In the genomic region with DNA sequence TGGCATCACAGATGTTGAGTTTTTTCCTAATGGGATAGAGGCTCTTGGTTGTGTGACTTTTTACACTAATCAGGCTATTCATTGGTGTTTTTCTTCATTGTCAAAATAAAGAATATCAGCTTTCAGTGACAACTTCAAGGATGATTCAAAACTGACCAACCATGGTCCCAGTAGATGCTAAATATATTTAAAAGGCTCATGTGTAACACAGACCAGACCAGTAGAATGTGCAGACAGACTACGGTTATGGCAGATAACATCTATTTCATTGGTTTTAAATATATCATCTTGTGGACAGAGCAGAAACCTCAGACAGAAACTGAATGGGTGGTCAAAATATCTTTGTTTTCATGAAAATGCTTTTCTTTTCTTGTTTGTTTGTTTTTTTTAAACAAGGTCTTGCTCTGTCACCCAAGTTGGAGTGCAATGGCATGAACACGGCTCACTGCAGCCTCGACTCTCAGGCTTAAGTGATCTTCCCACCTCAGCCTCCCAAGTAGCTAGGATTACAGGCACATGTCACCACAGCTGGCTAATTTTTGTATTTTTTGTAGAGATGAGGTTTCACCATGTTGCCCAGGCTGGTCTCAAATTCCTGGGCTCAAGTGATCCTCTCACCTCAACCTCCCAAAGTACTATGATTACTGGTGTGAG, we compare ENCODE assay signal across 31 cellular contexts.
"Had no signal": no experiment of that assay in that cellular context is flagged by ENCODE, and none has a peak within 500 bp of the region (broad histone marks: within the 10 kb centered on the region; RNA-seq: fewer than 3 reads in every experiment).

No MANE protein-coding gene starts in this region.

- H3K4me1 ChIP-seq: Peyer's patch had no signal

- H3K27me3 Mint-ChIP-seq: activated naive CD8-positive, alpha-beta T cell; brain; T-cell had no signal

- H3K27ac ChIP-seq: cardiac muscle cell, Peyer's patch, RWPE1, SJCRH30, VCaP had no signal

- H3K27me3 ChIP-seq: cardiac muscle cell, MG63, Peyer's patch, SJCRH30 had no signal

- H3K36me3 ChIP-seq: cardiac muscle cell, MG63, Peyer's patch, SJCRH30 had no signal

- H3K36me3 Mint-ChIP-seq: activated CD4-positive, alpha-beta memory T cell treated with anti-CD3 and anti-CD28 coated beads for 36 hours; brain; T-cell had no signal

- DNase-seq: activated CD4-positive, alpha-beta memory T cell treated with anti-CD3 and anti-CD28 coated beads for 36 hours; activated CD4-positive, alpha-beta T cell treated with anti-CD3 and anti-CD28 coated beads, Interleukin-2, amount 10 ng/mL, durations not matched to agents 7 days and 5 days; activated CD4-positive, CD25-positive, alpha-beta regulatory T cell; activated CD8-positive, alpha-beta memory T cell treated with anti-CD3 and anti-CD28 coated beads for 24 hours; activated effector memory CD4-positive, alpha-beta T cell treated with anti-CD3 and anti-CD28 coated beads, Interleukin-2, amount 50 U/mL, for 16 hours; activated naive CD4-positive, alpha-beta T cell treated with Interleukin-2 at 50 U/mL for 16 hours; activated T-cell treated with anti-CD3 and anti-CD28 coated beads, Interleukin-2, amount 50 U/mL, for 4 hours; amygdala; MG63; MV-4-11; NCI-H1092 treated with DMSO at 0.1 percent for 48 hours; NCI-H1417 treated with DMSO at 0.1 percent for 48 hours; NCI-H1694; NCI-H2029; NCI-H2107; NCI-H2171 treated with DMSO at 0.1 percent for 48 hours; NCI-H226; NCI-H526; NCI-H774; NK-92 treated with Interleukin-12 subunit alpha and Interleukin-12 subunit beta, amount 100 ng/mL, for 24 hours; OCI-M1; Peyer's patch; Right ventricle myocardium superior; SJCRH30; T-cell; T-helper 2 cell had no signal

- H3K9me3 ChIP-seq: MG63, Peyer's patch had no signal

- H3K4me3 ChIP-seq: cardiac muscle cell, MG63, Peyer's patch, SJCRH30 had no signal

- H3K9me3 Mint-ChIP-seq: activated CD4-positive, alpha-beta memory T cell treated with anti-CD3 and anti-CD28 coated beads for 36 hours; activated T-cell treated with anti-CD3 and anti-CD28 coated beads, Interleukin-2, amount 50 U/mL, for 4 hours; T-cell had no signal

- H3K4me3 Mint-ChIP-seq: activated CD4-positive, alpha-beta memory T cell treated with anti-CD3 and anti-CD28 coated beads for 36 hours; activated CD4-positive, alpha-beta T cell treated with anti-CD3 and anti-CD28 coated beads, Interleukin-2, amount 10 ng/mL, durations not matched to agents 7 days and 5 days; activated naive CD8-positive, alpha-beta T cell; activated T-cell treated with anti-CD3 and anti-CD28 coated beads, Interleukin-2, amount 50 U/mL, for 4 hours; brain; T-cell had no signal

- H3K27ac Mint-ChIP-seq: activated CD4-positive, alpha-beta memory T cell treated with anti-CD3 and anti-CD28 coated beads for 36 hours; activated CD4-positive, alpha-beta T cell treated with anti-CD3 and anti-CD28 coated beads, Interleukin-2, amount 10 ng/mL, durations not matched to agents 7 days and 5 days; activated naive CD8-positive, alpha-beta T cell; brain; T-cell had no signal

- ATAC-seq: activated T-cell treated with anti-CD3 and anti-CD28 coated beads, Interleukin-2, amount 50 U/mL, for 4 hours; T-cell had no signal
